17 cellular contexts compared by ENCODE assay signal in the genomic region with DNA sequence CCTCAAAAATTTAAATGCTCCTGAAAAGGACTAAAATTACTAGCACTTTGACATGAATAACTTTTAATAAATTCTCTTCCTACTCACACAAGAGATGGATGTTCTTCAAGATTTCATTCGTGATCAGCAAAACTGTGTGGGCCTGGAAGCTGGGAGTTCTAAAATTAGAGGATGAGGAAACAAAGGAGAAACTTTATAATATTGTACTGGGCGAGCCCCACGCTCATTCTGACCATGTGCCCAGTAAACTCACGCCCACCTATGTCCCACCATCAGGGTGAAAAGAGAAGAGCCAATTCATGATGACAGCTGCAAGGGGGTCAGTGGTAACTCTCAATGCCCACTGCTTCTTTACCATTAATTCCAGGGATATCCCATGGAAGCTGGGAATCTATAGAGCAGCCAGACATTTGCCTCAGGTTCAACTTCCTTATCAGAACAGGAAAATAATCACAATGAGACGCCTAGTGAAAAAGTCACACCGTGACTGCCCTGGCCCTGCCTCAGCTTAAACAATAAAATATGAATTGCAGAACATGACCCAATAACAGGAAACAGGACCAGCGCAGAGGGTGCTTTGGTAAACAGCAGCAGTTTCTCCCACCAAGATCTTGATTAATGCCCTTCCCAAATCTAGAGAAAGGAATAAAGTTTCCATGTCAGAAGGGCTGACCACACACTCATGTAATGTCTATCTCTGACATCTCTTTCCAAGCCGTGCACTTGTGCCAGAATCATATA.
A peak's percentile ranks its signal among the peaks of the same experiment; 100 is the strongest.
DNase-seq lines count a peak whose midpoint lies in the region; ATAC-seq, FAIRE-seq and TF ChIP-seq lines count a peak whose summit lies in the region.
"Had no signal": no experiment of that assay in that cellular context is flagged by ENCODE, and none has a peak within 500 bp of the region (broad histone marks: within the 10 kb centered on the region; RNA-seq: fewer than 3 reads in every experiment).

No MANE protein-coding gene starts in this region.

- H3K4ac ChIP-seq in mesendoderm (ENCODE audit: low read depth, low read length): no peak overlapping the region

- H2BK5ac ChIP-seq in mesendoderm (ENCODE audit: low read length): no peak overlapping the region

- no peak overlapping the region for H4K5ac ChIP-seq in mesendoderm (ENCODE audit: low read length)

- no peak overlapping the region for H2BK15ac ChIP-seq in mesendoderm (replicated peaks; ENCODE audit: low read depth)

- peak overlapping the region; percentile 64 for H3K27ac ChIP-seq in GM23248
- H3K27ac ChIP-seq in lung (ENCODE audit: low read depth in 1 of 2, low read length in 1 of 2): peak overlapping the region; percentile 48 to 58
- H3K27ac ChIP-seq in body of pancreas: no peak overlapping the region
- H3K27ac ChIP-seq in mesendoderm (ENCODE audit: low read depth, low read length): no peak overlapping the region
- H3K27ac ChIP-seq: lower lobe of right lung, prostate gland had no signal

- H3K9me2 ChIP-seq in GM23248 (ENCODE audit: insufficient read depth): no peaks in the 10 kb centered on the region

- H2AK5ac ChIP-seq in mesendoderm (ENCODE audit: low read length): no peak overlapping the region

- no peak overlapping the region for H3K56ac ChIP-seq in mesendoderm (ENCODE audit: low read length)

- no peak for ATAC-seq in lung (ENCODE audit: insufficient read depth, low FRiP score)
- no peak for ATAC-seq in body of pancreas
- no peak for ATAC-seq in GM19035 (IDR thresholded peaks at IDR 0.05; ENCODE audit: unreplicated experiment)
- ATAC-seq: lower lobe of right lung had no signal

- H3K27me3 ChIP-seq in GM23248 (replicated peaks; ENCODE audit: insufficient read depth) (no peaks in the 10 kb centered on the region), bronchial epithelial cell (ENCODE audit: control insufficient read depth, insufficient read depth, low read length) (no peaks in the 10 kb centered on the region), lung (ENCODE audit: control insufficient read depth, insufficient read depth) (no peaks in the 10 kb centered on the region), skeletal muscle satellite cell (ENCODE audit: control insufficient read depth, insufficient read depth, low read length) (no peaks in the 10 kb centered on the region), body of pancreas (no peaks in the 10 kb centered on the region), mesendoderm (ENCODE audit: insufficient read depth, low read length, poor library complexity) (no peaks in the 10 kb centered on the region)
- H3K27me3 ChIP-seq: BE2C had no signal

- no peak for TF ChIP-seq POLR2A in body of pancreas (IDR thresholded peaks at IDR 0.05)

- TF ChIP-seq CTCF in bronchial epithelial cell (IDR thresholded peaks at IDR 0.05; ENCODE audit: insufficient read depth, low read length, severe bottlenecking) (no peak), lung (IDR thresholded peaks at IDR 0.05; ENCODE audit: control extremely low read depth, extremely low read depth) (no peak), body of pancreas (IDR thresholded peaks at IDR 0.05) (no peak)

- peak; percentile 92 for FAIRE-seq in bronchial epithelial cell (lab: Jason Lieb, UNC)

- H3F3A ChIP-seq in GM23248 (ENCODE audit: insufficient read depth): peaks cover 19% of the 10 kb centered on the region

- peaks cover 22% of the 10 kb centered on the region for H3K4me1 ChIP-seq in GM23248 (ENCODE audit: insufficient read depth)
- peaks cover 0 to 12% of the 10 kb centered on the region in 2 donors for H3K4me1 ChIP-seq in lung (ENCODE audit: control insufficient read depth in 2 of 2, insufficient read depth in 2 of 2, low read length in 2 of 2)
- H3K4me1 ChIP-seq in skeletal muscle satellite cell (ENCODE audit: control insufficient read depth, insufficient read depth, low read length): peaks cover 49% of the 10 kb centered on the region
- peaks cover 14% of the 10 kb centered on the region for H3K4me1 ChIP-seq in body of pancreas
- no peaks in the 10 kb centered on the region for H3K4me1 ChIP-seq in mesendoderm (ENCODE audit: control insufficient read depth, low read depth, low read length)
- H3K4me1 ChIP-seq: BE2C, lower lobe of right lung, prostate gland had no signal

- H3K9ac ChIP-seq in GM23248 (no peak overlapping the region), skeletal muscle satellite cell (ENCODE audit: low read depth, low read length) (no peak overlapping the region), mesendoderm (ENCODE audit: low read length) (no peak overlapping the region)

- no peaks in the 10 kb centered on the region for H3K79me1 ChIP-seq in mesendoderm (ENCODE audit: low read length)

- DNase-seq in GM23248: no peak
- DNase-seq in bronchial epithelial cell (ENCODE audit: low read depth): no peak
- DNase-seq in lung (ENCODE audit: low spot score): no peak
- DNase-seq in body of pancreas: no peak
- DNase-seq in COLO668 (lab: John Stamatoyannopoulos, UW; ENCODE audit: unreplicated experiment): no peak
- DNase-seq in mesendoderm: no peak
- DNase-seq: activated CD4-positive, alpha-beta T cell treated with anti-CD3 and anti-CD28 coated beads, Interleukin-2, amount 50 U/mL, for 4 hours; BE2C; Calu3; foreskin melanocyte; lower lobe of right lung; NCI-H1092 treated with DMSO at 0.1 percent for 48 hours; NCI-H524 treated with DMSO at 0.1 percent for 48 hours; SHP77 treated with DMSO at 0.1 percent for 48 hours had no signal

- no peaks in the 10 kb centered on the region for H3K79me2 ChIP-seq in GM23248 (ENCODE audit: insufficient read depth)
- no peaks in the 10 kb centered on the region for H3K79me2 ChIP-seq in mesendoderm (ENCODE audit: control insufficient read depth, insufficient read depth, low read length)

- H3K4me2 ChIP-seq in GM23248 (ENCODE audit: unreplicated experiment) (peak overlapping the region; percentile 70), skeletal muscle satellite cell (ENCODE audit: low read length) (peak overlapping the region; percentile 23), mesendoderm (ENCODE audit: low read length) (no peak overlapping the region)

- no peaks in the 10 kb centered on the region for H3K9me3 ChIP-seq in GM23248 (ENCODE audit: low read depth)
- peaks cover 4 to 5% of the 10 kb centered on the region in 2 donors for H3K9me3 ChIP-seq in lung (ENCODE audit: control insufficient read depth in 2 of 2, insufficient read depth in 1 of 2, low read length in 1 of 2)
- H3K9me3 ChIP-seq in skeletal muscle satellite cell (replicated peaks; ENCODE audit: low read length): peaks cover 3% of the 10 kb centered on the region
- H3K9me3 ChIP-seq in body of pancreas: no peaks in the 10 kb centered on the region
- H3K9me3 ChIP-seq: BE2C, prostate gland had no signal

- H3K4me3 ChIP-seq in GM23248 (no peak overlapping the region), bronchial epithelial cell (ENCODE audit: low read depth, low read length) (no peak overlapping the region), lung (no peak overlapping the region), skeletal muscle satellite cell (ENCODE audit: low read length) (no peak overlapping the region), body of pancreas (no peak overlapping the region), mesendoderm (ENCODE audit: low read length) (no peak overlapping the region)
- H3K4me3 ChIP-seq: lower lobe of right lung, prostate gland had no signal

- no peak overlapping the region for H3K18ac ChIP-seq in mesendoderm (ENCODE audit: low read length)

- peak overlapping the region; percentile 66 for H2AFZ ChIP-seq in GM23248

- H3K23ac ChIP-seq in mesendoderm (ENCODE audit: low read length): no peak overlapping the region

- H4K8ac ChIP-seq in mesendoderm (ENCODE audit: low read depth, low read length): no peak overlapping the region

- H3K36me3 ChIP-seq in GM23248 (ENCODE audit: low read depth): no peaks in the 10 kb centered on the region
- H3K36me3 ChIP-seq in bronchial epithelial cell (ENCODE audit: control insufficient read depth, insufficient read depth, low read length): no peaks in the 10 kb centered on the region
- no peaks in the 10 kb centered on the region for H3K36me3 ChIP-seq in lung (ENCODE audit: control insufficient read depth in 2 of 2, insufficient read depth in 2 of 2, low read length in 2 of 2)
- H3K36me3 ChIP-seq in skeletal muscle satellite cell (ENCODE audit: insufficient read depth, low read length): no peaks in the 10 kb centered on the region
- H3K36me3 ChIP-seq in body of pancreas (replicated peaks in 1 of 2; ENCODE audit: insufficient read depth in 1 of 2, low read depth in 2 of 2): no peaks in the 10 kb centered on the region
- H3K36me3 ChIP-seq in mesendoderm (ENCODE audit: control insufficient read depth, insufficient read depth, low read length): no peaks in the 10 kb centered on the region
- H3K36me3 ChIP-seq: BE2C, lower lobe of right lung, prostate gland had no signal

- in situ Hi-C loops in GM23248 (cut with MboI): no loop called here

- intact Hi-C loops in body of pancreas (cut with DNase I): no loop called here

- H4K20me1 ChIP-seq in GM23248 (ENCODE audit: insufficient read depth): no peaks in the 10 kb centered on the region

- no peak overlapping the region for H2BK120ac ChIP-seq in mesendoderm (ENCODE audit: low read depth, low read length)

- WGBS in GM23248 (ENCODE audit: low coverage in 1 of 2, low lambda C conversion rate in 2 of 2, missing lambda C conversion rate in 2 of 2), 2 experiments: 53 to 56% methylated on average over 8 of the region's 8 CpGs
- 66 to 71% methylated on average over 8 of the region's 8 CpGs for WGBS in lung, 2 donors
- WGBS in body of pancreas, 2 donors: 70 to 73% methylated on average over 8 of the region's 8 CpGs
- WGBS in mesendoderm (ENCODE audit: extremely low coverage, insufficient coverage, low lambda C conversion rate): no CpG with 5 or more reads among the region's 8 CpGs

Comparison
In these comparisons a context has a peak if more than half of its experiments do, and no peak if none do; other contexts are left out.
1. H3K27ac ChIP-seq: peak in GM23248 (single experiment) and lung (2 of 2); none in body of pancreas (0 of 4) and mesendoderm (single experiment).